In genomic region chr18:49664086-49664890, GRCh38 we compare ENCODE assay signal across 1 cellular context.
TF ChIP-seq lines count a peak whose summit lies in the region.

No MANE protein-coding gene starts in this region.

TF ChIP-seq in SK-N-SH treated with all-trans-retinoic acid at 6 μM for 48 hours, 23 proteins besides CTCF, POLR2A, EP300 and RAD21 (continued from another document):
- TF ChIP-seq TSHZ2 (CRISPR knock-in tag; IDR thresholded peaks at IDR 0.05) (no peak), CSDC2 (CRISPR knock-in tag; IDR thresholded peaks at IDR 0.05) (no peak), ZFP3 (CRISPR knock-in tag; IDR thresholded peaks at IDR 0.05) (no peak), POU6F1 (CRISPR knock-in tag; IDR thresholded peaks at IDR 0.05; ENCODE audit: borderline replicate concordance, low read depth) (no peak), ESRRG (CRISPR knock-in tag; IDR thresholded peaks at IDR 0.05) (no peak), ZC3H10 (CRISPR knock-in tag; IDR thresholded peaks at IDR 0.05) (no peak), OSR1 (CRISPR knock-in tag; IDR thresholded peaks at IDR 0.05) (no peak), GLIS3 (CRISPR knock-in tag; IDR thresholded peaks at IDR 0.05) (no peak), RARB (CRISPR knock-in tag; IDR thresholded peaks at IDR 0.05) (no peak)
- TF ChIP-seq, protein P1, sequence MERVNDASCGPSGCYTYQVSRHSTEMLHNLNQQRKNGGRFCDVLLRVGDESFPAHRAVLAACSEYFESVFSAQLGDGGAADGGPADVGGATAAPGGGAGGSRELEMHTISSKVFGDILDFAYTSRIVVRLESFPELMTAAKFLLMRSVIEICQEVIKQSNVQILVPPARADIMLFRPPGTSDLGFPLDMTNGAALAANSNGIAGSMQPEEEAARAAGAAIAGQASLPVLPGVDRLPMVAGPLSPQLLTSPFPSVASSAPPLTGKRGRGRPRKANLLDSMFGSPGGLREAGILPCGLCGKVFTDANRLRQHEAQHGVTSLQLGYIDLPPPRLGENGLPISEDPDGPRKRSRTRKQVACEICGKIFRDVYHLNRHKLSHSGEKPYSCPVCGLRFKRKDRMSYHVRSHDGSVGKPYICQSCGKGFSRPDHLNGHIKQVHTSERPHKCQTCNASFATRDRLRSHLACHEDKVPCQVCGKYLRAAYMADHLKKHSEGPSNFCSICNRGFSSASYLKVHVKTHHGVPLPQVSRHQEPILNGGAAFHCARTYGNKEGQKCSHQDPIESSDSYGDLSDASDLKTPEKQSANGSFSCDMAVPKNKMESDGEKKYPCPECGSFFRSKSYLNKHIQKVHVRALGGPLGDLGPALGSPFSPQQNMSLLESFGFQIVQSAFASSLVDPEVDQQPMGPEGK (CRISPR knock-in tag; IDR thresholded peaks at IDR 0.05; ENCODE audit: borderline replicate concordance), result no peak
